ENCODE assay signal across 28 cellular contexts in the genomic region with DNA sequence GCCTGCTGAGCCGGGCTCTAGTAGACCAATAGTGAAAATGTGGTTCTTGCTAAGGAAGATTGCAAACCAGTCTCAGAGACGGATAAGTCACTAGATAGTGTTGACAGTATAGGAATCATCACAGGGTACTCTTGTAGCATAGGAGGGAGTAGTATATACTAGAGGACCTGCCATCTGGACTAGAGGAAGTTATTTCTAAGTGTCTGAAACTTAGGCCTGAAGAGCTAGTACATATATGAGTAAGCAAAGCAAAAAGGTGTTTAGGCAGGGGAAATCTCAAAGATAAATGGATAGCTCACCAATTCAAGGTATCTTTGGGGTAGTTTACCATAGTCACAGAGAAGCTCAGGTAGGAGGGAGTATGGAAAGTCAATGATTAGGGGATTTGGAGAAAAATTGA.
"Had no signal": no experiment of that assay in that cellular context is flagged by ENCODE, and none has a peak within 500 bp of the region (broad histone marks: within the 10 kb centered on the region; RNA-seq: fewer than 3 reads in every experiment).

No MANE protein-coding gene starts in this region.

- H3K79me2 ChIP-seq: hepatocyte had no signal

- ATAC-seq: effector memory CD8-positive, alpha-beta T cell; esophagus mucosa; foreskin keratinocyte; gastrocnemius medialis; gastroesophageal sphincter; heart left ventricle; heart right ventricle had no signal

- H3K4me3 ChIP-seq: coronary artery, dorsolateral prefrontal cortex, esophagus muscularis mucosa, esophagus squamous epithelium, gastrocnemius medialis, gastroesophageal sphincter, heart left ventricle, heart right ventricle, hepatocyte had no signal

- H3K27me3 ChIP-seq: dorsolateral prefrontal cortex, esophagus muscularis mucosa, esophagus squamous epithelium, foreskin keratinocyte, gastrocnemius medialis, gastroesophageal sphincter, heart left ventricle, heart right ventricle, hepatocyte had no signal

- H3K9me3 ChIP-seq: esophagus muscularis mucosa, esophagus squamous epithelium, gastrocnemius medialis, gastroesophageal sphincter had no signal

- FAIRE-seq: endometrium, endothelial cell of umbilical vein, frontal cortex had no signal

- H2AFZ ChIP-seq: hepatocyte had no signal

- H3K36me3 ChIP-seq: esophagus muscularis mucosa, esophagus squamous epithelium, gastrocnemius medialis, gastroesophageal sphincter, heart left ventricle, heart right ventricle had no signal

- H3K4me1 ChIP-seq: esophagus muscularis mucosa, esophagus squamous epithelium, foreskin keratinocyte, gastrocnemius medialis, gastroesophageal sphincter, heart left ventricle, heart right ventricle had no signal

- H3K27ac ChIP-seq: coronary artery, dorsolateral prefrontal cortex, epithelial cell of prostate, esophagus muscularis mucosa, esophagus squamous epithelium, foreskin keratinocyte, gastrocnemius medialis, gastroesophageal sphincter, heart left ventricle, heart right ventricle, hepatocyte had no signal

- DNase-seq: cortex of kidney; dermis blood vessel endothelial cell; dorsolateral prefrontal cortex; effector CD4-positive, alpha-beta T cell; effector CD8-positive, alpha-beta T cell; effector memory CD4-positive, alpha-beta T cell; effector memory CD8-positive, alpha-beta T cell; endodermal cell; erythroblast; esophagus squamous epithelium; foreskin fibroblast; foreskin keratinocyte; foreskin melanocyte; gastrocnemius medialis; glutamatergic neuron; head of caudate nucleus; heart left ventricle; heart right ventricle; hippocampal formation had no signal

- H3K4me2 ChIP-seq: hepatocyte had no signal
